32 cellular contexts compared by ENCODE assay signal in the genomic region with DNA sequence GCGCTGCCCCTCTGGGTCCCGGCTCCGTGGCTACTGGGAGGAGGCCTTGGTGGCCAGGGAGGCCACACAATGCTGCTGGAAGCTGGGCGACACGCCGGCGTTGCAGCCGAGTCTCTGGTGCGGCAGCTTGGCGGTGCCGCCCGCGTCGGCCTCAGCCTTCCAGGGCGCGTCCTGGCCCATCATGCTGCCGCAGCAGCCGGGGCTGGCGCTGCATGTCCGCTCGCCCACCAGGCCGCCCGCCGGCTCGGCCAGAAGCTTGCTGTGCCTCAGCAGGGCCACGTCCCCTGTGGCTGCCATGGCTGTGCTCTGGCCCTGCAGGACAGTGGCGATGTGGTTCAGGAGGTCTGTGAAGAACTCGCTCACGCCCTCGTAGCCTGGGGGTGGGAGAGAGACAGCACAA. TPM values are rescaled to one million over a fixed set of nuclear protein-coding genes. Genes with fewer than 3 reads are reported as not detected.
"Had no signal": no experiment of that assay in that cellular context is flagged by ENCODE, and none has a peak within 500 bp of the region (broad histone marks: within the 10 kb centered on the region; RNA-seq: fewer than 3 reads in every experiment).

No MANE protein-coding gene starts in this region.

- H3K4me3 ChIP-seq: body of pancreas, coronary artery, esophagus squamous epithelium, heart left ventricle had no signal

- H3K4me1 Mint-ChIP-seq: activated CD4-positive, alpha-beta T cell treated with anti-CD3 and anti-CD28 coated beads, Interleukin-2, amount 10 ng/mL, durations not matched to agents 7 days and 5 days; activated naive CD4-positive, alpha-beta T cell treated with anti-CD3 and anti-CD28 coated beads, Interleukin-2, amount 10 ng/mL, durations not matched to agents 7 days and 5 days; T-cell; WTC11 had no signal

- H3K27ac Mint-ChIP-seq: activated CD4-positive, alpha-beta memory T cell treated with anti-CD3 and anti-CD28 coated beads, Interleukin-2, amount 10 ng/mL, durations not matched to agents 7 days and 5 days; activated CD4-positive, alpha-beta T cell treated with anti-CD3 and anti-CD28 coated beads, Interleukin-2, amount 10 ng/mL, durations not matched to agents 7 days and 5 days; activated naive CD4-positive, alpha-beta T cell treated with anti-CD3 and anti-CD28 coated beads, Interleukin-2, amount 10 ng/mL, durations not matched to agents 7 days and 5 days; activated naive CD8-positive, alpha-beta T cell; activated T-cell treated with anti-CD3 and anti-CD28 coated beads, Interleukin-2, amount 50 U/mL, for 24 hours; activated T-cell treated with anti-CD3 and anti-CD28 coated beads, Interleukin-2, amount 50 U/mL, for 72 hours; dendritic cell treated with granulocyte-macrophage colony-stimulating factor and Interleukin-4, amounts not matched to agents 40 ng/mL and 50 ng/mL, for 4 days; effector memory CD8-positive, alpha-beta T cell; T-cell; T-helper 1 cell treated with Interleukin-12 subunit alpha and Interleukin-12 subunit beta and Interleukin-4 antibody, amounts not matched to agents 30 μg/mL and 1 μg/mL, for 36 hours; T-helper 2 cell treated with Interferon-gamma antibody and Interleukin-4, amounts not matched to agents 5 μg/mL and 100 μg/mL, for 36 hours; WTC11 had no signal

- H3K9me3 Mint-ChIP-seq: activated CD4-positive, alpha-beta memory T cell treated with anti-CD3 and anti-CD28 coated beads, Interleukin-2, amount 10 ng/mL, durations not matched to agents 7 days and 5 days; activated CD4-positive, alpha-beta T cell treated with anti-CD3 and anti-CD28 coated beads, Interleukin-2, amount 10 ng/mL, durations not matched to agents 7 days and 5 days; activated naive CD4-positive, alpha-beta T cell treated with anti-CD3 and anti-CD28 coated beads, Interleukin-2, amount 10 ng/mL, durations not matched to agents 7 days and 5 days; activated T-cell treated with anti-CD3 and anti-CD28 coated beads, Interleukin-2, amount 50 U/mL, for 24 hours; activated T-cell treated with anti-CD3 and anti-CD28 coated beads, Interleukin-2, amount 50 U/mL, for 72 hours; dendritic cell treated with granulocyte-macrophage colony-stimulating factor and Interleukin-4, amounts not matched to agents 40 ng/mL and 50 ng/mL, for 4 days; effector memory CD8-positive, alpha-beta T cell; T-cell; T-helper 1 cell treated with Interleukin-12 subunit alpha and Interleukin-12 subunit beta and Interleukin-4 antibody, amounts not matched to agents 30 μg/mL and 1 μg/mL, for 36 hours; T-helper 2 cell treated with Interferon-gamma antibody and Interleukin-4, amounts not matched to agents 5 μg/mL and 100 μg/mL, for 36 hours; WTC11 had no signal

- DNase-seq: activated CD4-positive, alpha-beta memory T cell treated with anti-CD3 and anti-CD28 coated beads, Interleukin-2, amount 10 ng/mL, durations not matched to agents 7 days and 5 days; activated CD4-positive, alpha-beta T cell treated with anti-CD3 and anti-CD28 coated beads for 1 hour; activated CD4-positive, alpha-beta T cell treated with anti-CD3 and anti-CD28 coated beads for 4 hours; activated CD4-positive, alpha-beta T cell treated with anti-CD3 and anti-CD28 coated beads, Interleukin-2, amount 10 ng/mL, durations not matched to agents 7 days and 5 days; activated CD4-positive, alpha-beta T cell treated with anti-CD3 and anti-CD28 coated beads, Interleukin-2, amount 50 U/mL, for 4 hours; activated CD8-positive, alpha-beta memory T cell treated with anti-CD3 and anti-CD28 coated beads, Interleukin-2, amount 50 U/mL, for 48 hours; activated gamma-delta T cell; activated naive CD4-positive, alpha-beta T cell; activated naive CD4-positive, alpha-beta T cell treated with anti-CD3 and anti-CD28 coated beads, Interleukin-2, amount 10 ng/mL, durations not matched to agents 7 days and 5 days; activated T-cell treated with anti-CD3 and anti-CD28 coated beads for 4 hours; activated T-cell treated with anti-CD3 and anti-CD28 coated beads, Interleukin-2, amount 50 U/mL, for 24 hours; activated T-cell treated with anti-CD3 and anti-CD28 coated beads, Interleukin-2, amount 50 U/mL, for 72 hours; amniotic stem cell; aorta; body of pancreas; effector CD4-positive, alpha-beta T cell; effector memory CD8-positive, alpha-beta T cell; erythroblast; esophagus squamous epithelium; foreskin melanocyte; SW 1271; T-cell; T1000 had no signal

- H3K27me3 Mint-ChIP-seq: activated CD4-positive, alpha-beta memory T cell treated with anti-CD3 and anti-CD28 coated beads, Interleukin-2, amount 10 ng/mL, durations not matched to agents 7 days and 5 days; activated CD4-positive, alpha-beta T cell treated with anti-CD3 and anti-CD28 coated beads, Interleukin-2, amount 10 ng/mL, durations not matched to agents 7 days and 5 days; activated naive CD4-positive, alpha-beta T cell treated with anti-CD3 and anti-CD28 coated beads, Interleukin-2, amount 10 ng/mL, durations not matched to agents 7 days and 5 days; activated naive CD8-positive, alpha-beta T cell; activated T-cell treated with anti-CD3 and anti-CD28 coated beads, Interleukin-2, amount 50 U/mL, for 24 hours; dendritic cell treated with granulocyte-macrophage colony-stimulating factor and Interleukin-4, amounts not matched to agents 40 ng/mL and 50 ng/mL, for 4 days; effector memory CD8-positive, alpha-beta T cell; T-cell had no signal

- H3K27me3 ChIP-seq: body of pancreas, esophagus squamous epithelium, heart left ventricle had no signal

- H3K9me3 ChIP-seq: body of pancreas, esophagus squamous epithelium, heart left ventricle had no signal

- H3K27ac ChIP-seq: body of pancreas, coronary artery, esophagus squamous epithelium, heart left ventricle had no signal

- H3K4me3 Mint-ChIP-seq: activated CD4-positive, alpha-beta memory T cell treated with anti-CD3 and anti-CD28 coated beads, Interleukin-2, amount 10 ng/mL, durations not matched to agents 7 days and 5 days; activated CD4-positive, alpha-beta T cell treated with anti-CD3 and anti-CD28 coated beads, Interleukin-2, amount 10 ng/mL, durations not matched to agents 7 days and 5 days; activated naive CD4-positive, alpha-beta T cell treated with anti-CD3 and anti-CD28 coated beads, Interleukin-2, amount 10 ng/mL, durations not matched to agents 7 days and 5 days; activated naive CD8-positive, alpha-beta T cell; activated T-cell treated with anti-CD3 and anti-CD28 coated beads, Interleukin-2, amount 50 U/mL, for 24 hours; activated T-cell treated with anti-CD3 and anti-CD28 coated beads, Interleukin-2, amount 50 U/mL, for 72 hours; dendritic cell treated with granulocyte-macrophage colony-stimulating factor and Interleukin-4, amounts not matched to agents 40 ng/mL and 50 ng/mL, for 4 days; effector memory CD8-positive, alpha-beta T cell; T-cell; T-helper 1 cell treated with Interleukin-12 subunit alpha and Interleukin-12 subunit beta and Interleukin-4 antibody, amounts not matched to agents 30 μg/mL and 1 μg/mL, for 36 hours; T-helper 2 cell treated with Interferon-gamma antibody and Interleukin-4, amounts not matched to agents 5 μg/mL and 100 μg/mL, for 36 hours; WTC11 had no signal

- ATAC-seq: activated T-cell treated with anti-CD3 and anti-CD28 coated beads, Interleukin-2, amount 50 U/mL, for 72 hours; body of pancreas; effector memory CD8-positive, alpha-beta T cell; heart left ventricle; T-cell; WTC11 had no signal

RNA-seq across cellular contexts. Expression of a gene that starts 18.6 kb away (rescaled TPM):
- total RNA-seq: activated CD4-positive, alpha-beta memory T cell treated with anti-CD3 and anti-CD28 coated beads, Interleukin-2, amount 10 ng/mL, durations not matched to agents 7 days and 5 days; activated CD4-positive, alpha-beta T cell treated with anti-CD3 and anti-CD28 coated beads, Interleukin-2, amount 10 ng/mL, durations not matched to agents 7 days and 5 days; activated T-cell treated with anti-CD3 and anti-CD28 coated beads, Interleukin-2, amount 50 U/mL, for 72 hours; aorta; fibroblast of lung; fibroblast of villous mesenchyme; heart left ventricle had no signal
